ENCODE assay signal across 26 cellular contexts in genomic region chr2:160615706-160616105, GRCh38.
"Had no signal": no experiment of that assay in that cellular context is flagged by ENCODE, and none has a peak within 500 bp of the region (broad histone marks: within the 10 kb centered on the region; RNA-seq: fewer than 3 reads in every experiment).

No MANE protein-coding gene starts in this region.

- H3K4me3 ChIP-seq: body of pancreas, esophagus muscularis mucosa, heart left ventricle had no signal

- DNase-seq: activated CD4-positive, alpha-beta memory T cell treated with anti-CD3 and anti-CD28 coated beads for 36 hours; activated CD4-positive, alpha-beta T cell treated with anti-CD3 and anti-CD28 coated beads for 36 hours; activated CD4-positive, alpha-beta T cell treated with anti-CD3 and anti-CD28 coated beads, Interleukin-2, amount 10 ng/mL, durations not matched to agents 24 days and 14 days; activated CD4-positive, CD25-positive, alpha-beta regulatory T cell; activated CD4-positive, CD25-positive, alpha-beta regulatory T cell treated with anti-CD3 and anti-CD28 coated beads, Interleukin-2, amount 50 U/mL, for 72 hours; activated CD8-positive, alpha-beta memory T cell treated with anti-CD3 and anti-CD28 coated beads, Interleukin-2, amount 50 U/mL, for 48 hours; activated effector memory CD4-positive, alpha-beta T cell treated with Interleukin-2 at 50 U/mL for 16 hours; activated gamma-delta T cell treated with Interleukin-2 at 50 U/mL for 16 hours; activated naive CD4-positive, alpha-beta T cell treated with anti-CD3 and anti-CD28 coated beads, Interleukin-2, amount 50 U/mL, for 16 hours; activated naive CD4-positive, alpha-beta T cell treated with Interleukin-2 at 50 U/mL for 16 hours; activated T-cell treated with anti-CD3 and anti-CD28 coated beads for 4 hours; activated T-cell treated with anti-CD3 and anti-CD28 coated beads, Interleukin-2, amount 50 U/mL, for 4 hours; amniotic stem cell; anterior cingulate cortex; body of pancreas; cortex of kidney; dermis blood vessel endothelial cell; effector CD8-positive, alpha-beta T cell; erythroblast; foreskin fibroblast; heart left ventricle; T-helper 1 cell; T-helper 17 cell; T1000 had no signal

- ATAC-seq: activated CD4-positive, alpha-beta T cell treated with anti-CD3 and anti-CD28 coated beads for 36 hours; activated T-cell treated with anti-CD3 and anti-CD28 coated beads, Interleukin-2, amount 50 U/mL, for 4 hours; activated T-helper 17 cell treated with anti-CD3 and anti-CD28 coated beads, Interleukin-2, amount 50 U/mL, for 72 hours; body of pancreas; heart left ventricle; T-helper 17 cell had no signal
